Comparison of ENCODE assay signal across 28 cellular contexts in the genomic region with DNA sequence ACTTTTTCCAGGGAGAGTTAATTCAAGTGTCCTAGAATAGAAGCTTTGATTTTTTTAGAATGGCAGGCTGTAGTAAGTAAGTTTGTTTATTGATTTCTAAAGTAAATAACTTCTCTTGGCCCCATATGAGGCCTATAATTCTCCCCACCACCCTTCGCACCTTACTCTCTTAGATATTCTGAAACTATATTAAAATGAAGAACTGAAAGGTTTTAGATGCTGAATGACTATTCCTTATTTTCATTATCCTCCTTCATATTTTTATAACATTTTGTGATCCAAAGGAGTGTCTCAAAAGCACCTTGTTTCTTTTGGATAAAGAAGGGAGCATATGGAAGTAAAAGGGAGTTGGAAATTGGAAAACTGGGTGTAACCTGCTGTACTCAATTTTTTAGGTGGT.
"Had no signal": no experiment of that assay in that cellular context is flagged by ENCODE, and none has a peak within 500 bp of the region (broad histone marks: within the 10 kb centered on the region; RNA-seq: fewer than 3 reads in every experiment).

No MANE protein-coding gene starts in this region.

- H3K36me3 ChIP-seq: left lung, lower lobe of right lung, pancreas, prostate gland, suprapubic skin, thoracic aorta, tibial artery, upper lobe of right lung had no signal

- ATAC-seq: left colon; left lung; lower lobe of right lung; naive thymus-derived CD8-positive, alpha-beta T cell; pancreas; right cardiac atrium; sciatic nerve; stimulated activated effector memory CD8-positive, alpha-beta T cell treated with anti-CD3 and anti-CD28 coated beads, Interleukin-12 subunit alpha, Interleukin-12 subunit beta, amount 100 ng/mL, for 72 hours; upper lobe of right lung had no signal

- H3K4me3 ChIP-seq: hepatocyte, left lung, lower lobe of right lung, pancreas, prostate gland, skin epidermis, suprapubic skin, thoracic aorta, tibial artery, upper lobe of right lung had no signal

- FAIRE-seq: urothelium cell line had no signal

- DNase-seq: kidney; left colon; left lung; lower lobe of right lung; mammary epithelial cell; mesenchymal stem cell; naive thymus-derived CD8-positive, alpha-beta T cell; nucleus accumbens; pancreas; posterior cingulate gyrus; retina; right cardiac atrium; stimulated activated CD4-positive, alpha-beta T cell treated with anti-CD3 and anti-CD28 coated beads, Interleukin-12 subunit alpha, Interleukin-12 subunit beta, amount 100 ng/mL, for 4 hours; stimulated activated CD4-positive, alpha-beta T cell treated with anti-CD3 and anti-CD28 coated beads, Interleukin-15, amount 100 ng/mL, for 24 hours; stimulated activated CD4-positive, alpha-beta T cell treated with anti-CD3 and anti-CD28 coated beads, Interleukin-2, amount 100 ng/mL, for 24 hours; stimulated activated CD4-positive, alpha-beta T cell treated with anti-CD3 and anti-CD28 coated beads, Interleukin-4, amount 100 ng/mL, for 24 hours; stimulated activated naive CD4-positive, alpha-beta T cell; tibial artery; trophoblast cell; upper lobe of right lung had no signal

- H3K4me1 ChIP-seq: left lung, lower lobe of right lung, pancreas, prostate gland, suprapubic skin, tibial artery, upper lobe of right lung had no signal

- H3K4me2 ChIP-seq: hepatocyte had no signal

- H3K27me3 ChIP-seq: hepatocyte, suprapubic skin, tibial artery, upper lobe of right lung had no signal

- H3K9me3 ChIP-seq: left lung, lower lobe of right lung, pancreas, prostate gland, suprapubic skin, thoracic aorta, tibial artery, upper lobe of right lung had no signal

- H3K79me2 ChIP-seq: hepatocyte had no signal

- H3K27ac ChIP-seq: hepatocyte, left lung, lower lobe of right lung, pancreas, prostate gland, skin epidermis, suprapubic skin, thoracic aorta, tibial artery, upper lobe of right lung had no signal

- H2AFZ ChIP-seq: hepatocyte had no signal
